Comparison of ENCODE assay signal across 18 cellular contexts in the genomic region with DNA sequence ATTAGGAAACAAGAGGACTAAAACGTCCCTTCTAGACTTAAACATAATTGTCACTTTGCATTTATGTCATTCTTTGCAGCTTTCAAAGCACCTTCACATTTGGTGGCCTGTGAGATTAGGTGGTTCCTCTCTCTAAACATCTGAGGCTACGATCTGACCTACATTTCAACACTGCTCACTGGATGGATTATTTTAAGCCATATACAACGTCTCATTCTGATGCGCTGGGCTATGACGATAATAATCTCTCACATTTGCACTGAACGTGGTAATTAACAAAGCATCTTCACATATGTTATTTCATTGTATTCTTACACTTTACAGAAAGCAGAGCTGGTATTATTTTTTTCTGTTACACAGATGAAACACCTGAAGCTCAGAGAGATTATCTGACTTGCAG. TPM values are rescaled to one million over a fixed set of nuclear protein-coding genes. Genes with fewer than 3 reads are reported as not detected.
A peak's percentile ranks its signal among the peaks of the same experiment; 100 is the strongest.
DNase-seq lines count a peak whose midpoint lies in the region; ATAC-seq and TF ChIP-seq lines count a peak whose summit lies in the region.
"Had no signal": no experiment of that assay in that cellular context is flagged by ENCODE, and none has a peak within 500 bp of the region (broad histone marks: within the 10 kb centered on the region; RNA-seq: fewer than 3 reads in every experiment).

No MANE protein-coding gene starts in this region.

- peaks cover 41% of the 10 kb centered on the region for H3K4me1 ChIP-seq in thymus (ENCODE audit: control insufficient read depth, insufficient read depth, low read length)
- H3K4me1 ChIP-seq in mucosa of descending colon (ENCODE audit: low read depth): no peaks in the 10 kb centered on the region
- H3K4me1 ChIP-seq: HAP-1 had no signal

- intact Hi-C loops in mucosa of descending colon (cut with DNase I, micrococcal nuclease): no loop called here

- peaks cover 61% of the 10 kb centered on the region for H3K4me1 Mint-ChIP-seq in activated naive CD4-positive, alpha-beta T cell treated with anti-CD3 and anti-CD28 coated beads, Interleukin-2, amount 10 ng/mL, durations not matched to agents 7 days and 5 days
- peaks cover 43% of the 10 kb centered on the region for H3K4me1 Mint-ChIP-seq in glutamatergic neuron (ENCODE audit: low read depth, unreplicated experiment)

- peak overlapping the region; percentile 7 for H3K27ac Mint-ChIP-seq in activated naive CD4-positive, alpha-beta T cell treated with anti-CD3 and anti-CD28 coated beads, Interleukin-2, amount 10 ng/mL, durations not matched to agents 7 days and 5 days
- H3K27ac Mint-ChIP-seq in glutamatergic neuron (ENCODE audit: unreplicated experiment): peak overlapping the region; percentile 45

- TF ChIP-seq CTCF in WERI-Rb-1 (IDR thresholded peaks at IDR 0.05; ENCODE audit: low read depth, low read length) (no peak), glutamatergic neuron (IDR thresholded peaks at IDR 0.05; ENCODE audit: partially characterized antibody, unreplicated experiment) (no peak), mucosa of descending colon (IDR thresholded peaks at IDR 0.05) (no peak)

- 0 out of 2 replicates have a peak overlapping the region, but pooled peaks have one; percentile 1 for H3K4me3 ChIP-seq in WERI-Rb-1 (ENCODE audit: low read depth, low read length)
- no peak overlapping the region for H3K4me3 ChIP-seq in thymus (ENCODE audit: low read length)
- no peak overlapping the region for H3K4me3 ChIP-seq in mucosa of descending colon
- H3K4me3 ChIP-seq: HAP-1, PC-9, vagina had no signal

- no peak overlapping the region for H3K4me3 Mint-ChIP-seq in activated naive CD4-positive, alpha-beta T cell treated with anti-CD3 and anti-CD28 coated beads, Interleukin-2, amount 10 ng/mL, durations not matched to agents 7 days and 5 days
- H3K4me3 Mint-ChIP-seq in glutamatergic neuron (ENCODE audit: unreplicated experiment): peak overlapping the region; percentile 55
- H3K4me3 Mint-ChIP-seq: neural crest cell had no signal

- H3K27me3 ChIP-seq in WERI-Rb-1 (ENCODE audit: insufficient read depth, low read depth, severe bottlenecking) (no peaks in the 10 kb centered on the region), thymus (ENCODE audit: control insufficient read depth, insufficient read depth) (no peaks in the 10 kb centered on the region)
- H3K27me3 ChIP-seq: vagina had no signal

- H3K27ac ChIP-seq in WERI-Rb-1 (peak overlapping the region; percentile 76), thymus (ENCODE audit: low read depth) (peak overlapping the region; percentile 78)
- H3K27ac ChIP-seq: PC-9, vagina had no signal

- no peaks in the 10 kb centered on the region for H3K9me3 Mint-ChIP-seq in activated naive CD4-positive, alpha-beta T cell treated with anti-CD3 and anti-CD28 coated beads, Interleukin-2, amount 10 ng/mL, durations not matched to agents 7 days and 5 days
- H3K9me3 Mint-ChIP-seq in glutamatergic neuron (ENCODE audit: unreplicated experiment): peaks cover 10% of the 10 kb centered on the region
- H3K9me3 Mint-ChIP-seq: neural crest cell; stimulated activated naive CD8-positive, alpha-beta T cell treated with anti-CD3 and anti-CD28 coated beads, Interleukin-15, amount 100 ng/mL, for 72 hours had no signal

- no peak for ATAC-seq in GM18909 (IDR thresholded peaks at IDR 0.05; ENCODE audit: poor library complexity, unreplicated experiment)
- no peak for ATAC-seq in HG03565 (IDR thresholded peaks at IDR 0.05; ENCODE audit: unreplicated experiment)
- no peak for ATAC-seq in mucosa of descending colon
- ATAC-seq: stimulated activated naive CD8-positive, alpha-beta T cell treated with anti-CD3 and anti-CD28 coated beads, Interleukin-15, amount 100 ng/mL, for 72 hours had no signal

- H3K27me3 Mint-ChIP-seq in activated naive CD4-positive, alpha-beta T cell treated with anti-CD3 and anti-CD28 coated beads, Interleukin-2, amount 10 ng/mL, durations not matched to agents 7 days and 5 days: no peaks in the 10 kb centered on the region
- H3K27me3 Mint-ChIP-seq in glutamatergic neuron (ENCODE audit: unreplicated experiment): peaks cover 10% of the 10 kb centered on the region
- H3K27me3 Mint-ChIP-seq: stimulated activated naive CD8-positive, alpha-beta T cell treated with anti-CD3 and anti-CD28 coated beads, Interleukin-15, amount 100 ng/mL, for 72 hours had no signal

- no peaks in the 10 kb centered on the region for H3K9me3 ChIP-seq in WERI-Rb-1 (ENCODE audit: severe bottlenecking)
- H3K9me3 ChIP-seq in thymus (ENCODE audit: control insufficient read depth): no peaks in the 10 kb centered on the region
- H3K9me3 ChIP-seq in mucosa of descending colon: no peaks in the 10 kb centered on the region
- H3K9me3 ChIP-seq: HAP-1, vagina had no signal

- H3K36me3 Mint-ChIP-seq in activated naive CD4-positive, alpha-beta T cell treated with anti-CD3 and anti-CD28 coated beads, Interleukin-2, amount 10 ng/mL, durations not matched to agents 7 days and 5 days: peaks cover 70% of the 10 kb centered on the region
- peaks cover 5% of the 10 kb centered on the region for H3K36me3 Mint-ChIP-seq in glutamatergic neuron (ENCODE audit: unreplicated experiment)

- H3K36me3 ChIP-seq in WERI-Rb-1 (peaks cover 5% of the 10 kb centered on the region), thymus (ENCODE audit: control insufficient read depth, insufficient read depth) (peaks cover 24% of the 10 kb centered on the region), mucosa of descending colon (ENCODE audit: low read depth) (no peaks in the 10 kb centered on the region)
- H3K36me3 ChIP-seq: HAP-1, vagina had no signal

- CTCF ChIA-PET in activated naive CD4-positive, alpha-beta T cell treated with anti-CD3 and anti-CD28 coated beads, Interleukin-2, amount 10 ng/mL, durations not matched to agents 7 days and 5 days (lab: Charles Lee): interaction anchor here (1.0 kb wide), 1 partner anchor 71 kb away, joined by 3 read pairs; no protein-coding TSS in a partner anchor

- DNase-seq in activated naive CD4-positive, alpha-beta T cell treated with anti-CD3 and anti-CD28 coated beads, Interleukin-2, amount 10 ng/mL, durations not matched to agents 7 days and 5 days: no peak
- DNase-seq in activated naive CD4-positive, alpha-beta T cell treated with Interleukin-2 at 50 U/mL for 16 hours: no peak
- DNase-seq in WERI-Rb-1: no peak
- DNase-seq in glutamatergic neuron: no peak
- no peak for DNase-seq in mucosa of descending colon
- DNase-seq: activated CD4-positive, alpha-beta T cell treated with anti-CD3 and anti-CD28 coated beads, Interleukin-2, amount 50 U/mL, for 48 hours; COR-L47; cortex of kidney; mammary epithelial cell; NCI-H510A treated with DMSO at 0.1 percent for 48 hours; stimulated activated naive CD8-positive, alpha-beta T cell treated with anti-CD3 and anti-CD28 coated beads, Interleukin-15, amount 100 ng/mL, for 72 hours had no signal

- 23% methylated on average over 6 of the region's 6 CpGs for WGBS in thymus

RNA-seq across cellular contexts. Expression of gene DNMT3A, which starts 36.5 kb away (rescaled TPM):
- total RNA-seq in glutamatergic neuron (ENCODE audit: unreplicated experiment): 175 TPM
- 22.7 TPM for polyA plus RNA-seq in thymus
- 10 to 100 TPM; 31.2 to 50.8 (median 33.0) TPM for total RNA-seq in mucosa of descending colon
